Comparison of ENCODE assay signal across 28 cellular contexts in the genomic region with DNA sequence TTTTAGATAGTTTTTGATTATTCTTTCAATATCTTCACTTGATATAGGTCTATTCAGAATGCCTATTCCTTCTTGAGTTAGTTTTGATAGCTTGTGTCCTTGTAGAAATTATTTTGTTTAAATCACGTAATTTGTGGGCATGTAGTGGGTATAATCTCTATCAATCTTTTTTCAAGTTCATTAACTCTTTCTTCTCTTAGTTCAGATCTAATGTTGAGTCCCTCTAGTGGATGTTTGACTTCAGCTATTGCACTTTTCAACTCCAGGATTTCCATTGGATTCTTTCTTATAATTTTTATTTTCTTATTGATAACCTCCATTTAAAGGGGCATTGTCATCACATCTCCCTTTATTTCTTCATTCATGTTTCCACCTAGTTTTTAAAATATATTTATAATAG.
"Had no signal": no experiment of that assay in that cellular context is flagged by ENCODE, and none has a peak within 500 bp of the region (broad histone marks: within the 10 kb centered on the region; RNA-seq: fewer than 3 reads in every experiment).

No MANE protein-coding gene starts in this region.

- H3K4me3 Mint-ChIP-seq: activated CD8-positive, alpha-beta T cell treated with anti-CD3 and anti-CD28 coated beads, Interleukin-2, amount 10 ng/mL, durations not matched to agents 7 days and 5 days; activated naive CD4-positive, alpha-beta T cell treated with anti-CD3 and anti-CD28 coated beads, Interleukin-2, amount 50 U/mL, for 24 hours; activated T-cell treated with anti-CD3 and anti-CD28 coated beads, Interleukin-2, amount 50 U/mL, for 24 hours; activated T-helper 1 cell treated with anti-CD3 and anti-CD28 coated beads, Interleukin-12 subunit alpha, Interleukin-12 subunit beta, Interleukin-2, Interleukin-4 antibody, amounts not matched to agents 30 ng/mL and 10 ng/mL and 1 ng/mL, durations not matched to agents 14 hours and 24 hours and 36 hours had no signal

- H3K27me3 ChIP-seq: breast epithelium, SJCRH30 had no signal

- H3K9me3 ChIP-seq: breast epithelium, SJCRH30, SK-N-SH had no signal

- H3K9me3 Mint-ChIP-seq: activated T-cell treated with anti-CD3 and anti-CD28 coated beads, Interleukin-2, amount 50 U/mL, for 24 hours; activated T-helper 1 cell treated with anti-CD3 and anti-CD28 coated beads, Interleukin-12 subunit alpha, Interleukin-12 subunit beta, Interleukin-2, Interleukin-4 antibody, amounts not matched to agents 30 ng/mL and 10 ng/mL and 1 ng/mL, durations not matched to agents 14 hours and 24 hours and 36 hours had no signal

- DNase-seq: activated CD4-positive, alpha-beta T cell treated with anti-CD3 and anti-CD28 coated beads for 4 hours; activated CD4-positive, alpha-beta T cell treated with anti-CD3 and anti-CD28 coated beads, Interleukin-2, amount 50 U/mL, for 4 hours; activated CD8-positive, alpha-beta memory T cell treated with anti-CD3 and anti-CD28 coated beads, Interleukin-2, amount 50 U/mL, for 48 hours; activated CD8-positive, alpha-beta T cell treated with anti-CD3 and anti-CD28 coated beads, Interleukin-2, amount 10 ng/mL, durations not matched to agents 7 days and 5 days; activated effector memory CD4-positive, alpha-beta T cell treated with Interleukin-2 at 50 U/mL for 16 hours; activated naive CD4-positive, alpha-beta T cell; activated T-cell treated with anti-CD3 and anti-CD28 coated beads, Interleukin-2, amount 50 U/mL, for 24 hours; aorta; caudate nucleus; NCI-H1048; NCI-H1417; NCI-H1930; NCI-H2171; NCI-H2227 treated with DMSO at 0.1 percent for 48 hours; NCI-H446 treated with DMSO at 0.1 percent for 48 hours; NCI-H524 treated with DMSO at 0.1 percent for 48 hours; NCI-H774; OCI-M1; RPMI8226; SJCRH30; SK-N-SH; T-helper 1 cell had no signal

- H3K4me1 ChIP-seq: breast epithelium, SJCRH30 had no signal

- H3K27me3 Mint-ChIP-seq: activated T-cell treated with anti-CD3 and anti-CD28 coated beads, Interleukin-2, amount 50 U/mL, for 24 hours had no signal

- H3K4me3 ChIP-seq: breast epithelium, SJCRH30 had no signal

- H3K4me2 ChIP-seq: SK-N-SH had no signal

- H3K27ac Mint-ChIP-seq: activated CD8-positive, alpha-beta T cell treated with anti-CD3 and anti-CD28 coated beads, Interleukin-2, amount 10 ng/mL, durations not matched to agents 7 days and 5 days; activated naive CD4-positive, alpha-beta T cell treated with anti-CD3 and anti-CD28 coated beads, Interleukin-2, amount 50 U/mL, for 24 hours; activated T-cell treated with anti-CD3 and anti-CD28 coated beads, Interleukin-2, amount 50 U/mL, for 24 hours; activated T-helper 1 cell treated with anti-CD3 and anti-CD28 coated beads, Interleukin-12 subunit alpha, Interleukin-12 subunit beta, Interleukin-2, Interleukin-4 antibody, amounts not matched to agents 30 ng/mL and 10 ng/mL and 1 ng/mL, durations not matched to agents 14 hours and 24 hours and 36 hours had no signal

- H3K36me3 ChIP-seq: breast epithelium had no signal

- H3K27ac ChIP-seq: breast epithelium, SJCRH30, VCaP had no signal

- ATAC-seq: activated CD8-positive, alpha-beta T cell treated with anti-CD3 and anti-CD28 coated beads, Interleukin-2, amount 10 ng/mL, durations not matched to agents 7 days and 5 days; Panc1; Right ventricle myocardium inferior had no signal

- H3K4me1 Mint-ChIP-seq: activated naive CD4-positive, alpha-beta T cell treated with anti-CD3 and anti-CD28 coated beads, Interleukin-2, amount 50 U/mL, for 24 hours had no signal

- H3K36me3 Mint-ChIP-seq: activated naive CD4-positive, alpha-beta T cell treated with anti-CD3 and anti-CD28 coated beads, Interleukin-2, amount 50 U/mL, for 24 hours had no signal
